1 cellular context compared by ENCODE assay signal in the genomic region with DNA sequence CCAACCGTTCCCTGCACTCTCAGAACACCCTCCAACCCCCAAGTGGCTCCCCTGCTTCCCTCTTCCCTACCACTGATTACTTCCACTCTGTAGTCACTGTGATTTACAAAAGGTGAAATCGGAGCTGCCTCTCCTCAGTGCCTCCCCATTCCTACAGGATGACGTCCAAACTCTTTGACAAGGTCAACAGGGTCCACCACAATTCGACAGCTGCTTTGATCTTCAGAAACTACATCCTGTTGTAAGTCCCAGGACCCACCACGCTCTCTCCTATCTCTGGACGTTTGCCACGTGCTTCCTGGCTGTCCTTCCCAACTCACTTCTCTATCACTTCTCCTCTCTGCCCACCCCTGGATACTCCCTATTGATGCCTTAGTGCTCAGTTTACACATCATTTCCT.
TF ChIP-seq lines count a peak whose summit lies in the region.

No MANE protein-coding gene starts in this region.

TF ChIP-seq in IMR-90, 13 proteins besides CTCF, POLR2A, EP300 and RAD21 (continued from another document):
- TF ChIP-seq RCOR1 (IDR thresholded peaks at IDR 0.05; ENCODE audit: insufficient replicate concordance, low read length), result no peak
